9 cellular contexts compared by ENCODE assay signal in genomic region chr13:108227651-108228272, GRCh38. TPM values are rescaled to one million over a fixed set of nuclear protein-coding genes. Genes with fewer than 3 reads are reported as not detected.
DNase-seq lines count a peak whose midpoint lies in the region; ATAC-seq and TF ChIP-seq lines count a peak whose summit lies in the region.
"Had no signal": no experiment of that assay in that cellular context is flagged by ENCODE, and none has a peak within 500 bp of the region (broad histone marks: within the 10 kb centered on the region; RNA-seq: fewer than 3 reads in every experiment).

No MANE protein-coding gene starts in this region.

- no peaks in the 10 kb centered on the region for H3K9me3 ChIP-seq in mesenchymal stem cell (ENCODE audit: control insufficient read depth, low read length)

- peaks cover 2% of the 10 kb centered on the region for H3K4me1 ChIP-seq in mesenchymal stem cell (ENCODE audit: control insufficient read depth, insufficient read depth, low read depth, low read length)

- H3K27ac Mint-ChIP-seq in activated CD4-positive, alpha-beta memory T cell treated with anti-CD3 and anti-CD28 coated beads, Interleukin-2, amount 10 ng/mL, durations not matched to agents 7 days and 5 days: no peak overlapping the region
- H3K27ac Mint-ChIP-seq: T-helper 1 cell treated with Interleukin-12 subunit alpha and Interleukin-12 subunit beta and Interleukin-4 antibody, amounts not matched to agents 30 μg/mL and 1 μg/mL, for 36 hours had no signal

- H3K18ac ChIP-seq in mesenchymal stem cell (ENCODE audit: low read depth in 1 of 2, low read length in 2 of 2): no peak overlapping the region

- H3K27me3 Mint-ChIP-seq in activated CD4-positive, alpha-beta memory T cell treated with anti-CD3 and anti-CD28 coated beads, Interleukin-2, amount 10 ng/mL, durations not matched to agents 7 days and 5 days: no peaks in the 10 kb centered on the region

- POLR2A ChIA-PET in activated CD4-positive, alpha-beta memory T cell treated with anti-CD3 and anti-CD28 coated beads, Interleukin-2, amount 10 ng/mL, durations not matched to agents 7 days and 5 days (lab: Charles Lee): no interaction called here

- peaks cover 0 to 19% of the 10 kb centered on the region in 2 experiments for H3K36me3 ChIP-seq in mesenchymal stem cell (ENCODE audit: control insufficient read depth in 1 of 2, insufficient read depth in 2 of 2, low read depth in 1 of 2, low read length in 2 of 2)

- H4K91ac ChIP-seq in mesenchymal stem cell (ENCODE audit: low read length): no peak overlapping the region

- H2AK5ac ChIP-seq in mesenchymal stem cell (ENCODE audit: low read length, severe bottlenecking): no peak overlapping the region

- DNase-seq in COLO829 (ENCODE audit: low spot score): peak; percentile 35
- DNase-seq in NCI-H748 (lab: John Stamatoyannopoulos, UW; ENCODE audit: unreplicated experiment): peak; percentile 67
- DNase-seq in cardiac fibroblast (ENCODE audit: low read depth in 2 of 2): peak; percentile 64 to 70
- peak; percentile 46 for DNase-seq in mesenchymal stem cell
- DNase-seq in cerebellar nuclear complex (lab: John Stamatoyannopoulos, UW): no peak
- DNase-seq in activated CD4-positive, alpha-beta memory T cell treated with anti-CD3 and anti-CD28 coated beads, Interleukin-2, amount 10 ng/mL, durations not matched to agents 7 days and 5 days: no peak
- no peak for DNase-seq in 8988T

- no peak overlapping the region for H3K14ac ChIP-seq in mesenchymal stem cell (ENCODE audit: low read length in 2 of 2)

- H3K4me3 ChIP-seq in cardiac fibroblast (replicated peaks in 1 of 2; ENCODE audit: low read depth in 2 of 2, low read length in 2 of 2): no peak overlapping the region
- H3K4me3 ChIP-seq in mesenchymal stem cell (ENCODE audit: insufficient read depth in 1 of 2, low read depth in 1 of 2, low read length in 2 of 2): no peak overlapping the region

- H3K4me2 ChIP-seq in mesenchymal stem cell (ENCODE audit: low read length, poor library complexity, severe bottlenecking): no peak overlapping the region

- H3K4ac ChIP-seq in mesenchymal stem cell (ENCODE audit: low read depth in 1 of 2, low read length in 2 of 2): no peak overlapping the region

- H2BK120ac ChIP-seq in mesenchymal stem cell (ENCODE audit: low read depth, low read length): no peak overlapping the region

- peak; percentile 51 for TF ChIP-seq CTCF in cardiac fibroblast (IDR thresholded peaks at IDR 0.05; ENCODE audit: low read depth, low read length)

- H3K9ac ChIP-seq in mesenchymal stem cell (ENCODE audit: low read length): peak overlapping the region; percentile 66

- WGBS in mesenchymal stem cell: no CpG with 5 or more reads among the region's 1 CpG

- no peaks in the 10 kb centered on the region for H3K27me3 ChIP-seq in mesenchymal stem cell (ENCODE audit: control insufficient read depth in 1 of 2, insufficient read depth in 1 of 2, low read length in 2 of 2)

- CTCF ChIA-PET in activated CD4-positive, alpha-beta memory T cell treated with anti-CD3 and anti-CD28 coated beads, Interleukin-2, amount 10 ng/mL, durations not matched to agents 7 days and 5 days (lab: Charles Lee): no interaction called here

- no peak overlapping the region for H3K27ac ChIP-seq in mesenchymal stem cell (ENCODE audit: low read length, poor library complexity, severe bottlenecking)

- peak; percentile 45 for ATAC-seq in GM18867 (IDR thresholded peaks at IDR 0.05; ENCODE audit: unreplicated experiment)

- H3K9me3 Mint-ChIP-seq in activated CD4-positive, alpha-beta memory T cell treated with anti-CD3 and anti-CD28 coated beads, Interleukin-2, amount 10 ng/mL, durations not matched to agents 7 days and 5 days: no peaks in the 10 kb centered on the region
- H3K9me3 Mint-ChIP-seq: T-helper 1 cell treated with Interleukin-12 subunit alpha and Interleukin-12 subunit beta and Interleukin-4 antibody, amounts not matched to agents 30 μg/mL and 1 μg/mL, for 36 hours had no signal

- peaks cover 12% of the 10 kb centered on the region for H3K79me1 ChIP-seq in mesenchymal stem cell (replicated peaks; ENCODE audit: low read length, poor library complexity, severe bottlenecking)

- peaks cover 23% of the 10 kb centered on the region for H3K4me1 Mint-ChIP-seq in activated CD4-positive, alpha-beta memory T cell treated with anti-CD3 and anti-CD28 coated beads, Interleukin-2, amount 10 ng/mL, durations not matched to agents 7 days and 5 days

- H4K8ac ChIP-seq in mesenchymal stem cell (ENCODE audit: low read length): no peak overlapping the region

- H2BK12ac ChIP-seq in mesenchymal stem cell (ENCODE audit: low read length in 2 of 2): no peak overlapping the region

- H2BK15ac ChIP-seq in mesenchymal stem cell (ENCODE audit: low read depth, poor library complexity, severe bottlenecking): no peak overlapping the region

- H3K23ac ChIP-seq in mesenchymal stem cell (ENCODE audit: low read length in 2 of 2): no peak overlapping the region

- H3K4me3 Mint-ChIP-seq in activated CD4-positive, alpha-beta memory T cell treated with anti-CD3 and anti-CD28 coated beads, Interleukin-2, amount 10 ng/mL, durations not matched to agents 7 days and 5 days: no peak overlapping the region
- H3K4me3 Mint-ChIP-seq: T-helper 1 cell treated with Interleukin-12 subunit alpha and Interleukin-12 subunit beta and Interleukin-4 antibody, amounts not matched to agents 30 μg/mL and 1 μg/mL, for 36 hours had no signal

- no peak overlapping the region for H2BK5ac ChIP-seq in mesenchymal stem cell (ENCODE audit: low read depth, low read length, poor library complexity, severe bottlenecking)

- peaks cover 11% of the 10 kb centered on the region for H3K36me3 Mint-ChIP-seq in activated CD4-positive, alpha-beta memory T cell treated with anti-CD3 and anti-CD28 coated beads, Interleukin-2, amount 10 ng/mL, durations not matched to agents 7 days and 5 days (ENCODE audit: low read depth)

- H2AFZ ChIP-seq in mesenchymal stem cell (ENCODE audit: low read depth, low read length): no peak overlapping the region

RNA-seq across cellular contexts. Expression of gene ABHD13, which starts 9.6 kb away (rescaled TPM):
- 8.3 TPM for polyA plus RNA-seq in mesenchymal stem cell (2013, experiment 1 of 2)
- 8.7 TPM for polyA plus RNA-seq in mesenchymal stem cell (2013, experiment 2 of 2)
- 10 to 100 TPM; 10.2 to 10.8 TPM for total RNA-seq in activated CD4-positive, alpha-beta memory T cell treated with anti-CD3 and anti-CD28 coated beads, Interleukin-2, amount 10 ng/mL, durations not matched to agents 7 days and 5 days

RNA-seq across cellular contexts. Expression of gene LIG4, which starts 12.4 kb away (rescaled TPM):
- 10.1 TPM for polyA plus RNA-seq in mesenchymal stem cell (2013, experiment 1 of 2)
- 10.9 TPM for polyA plus RNA-seq in mesenchymal stem cell (2013, experiment 2 of 2)
- 10 to 100 TPM; 11.4 to 11.7 TPM for total RNA-seq in activated CD4-positive, alpha-beta memory T cell treated with anti-CD3 and anti-CD28 coated beads, Interleukin-2, amount 10 ng/mL, durations not matched to agents 7 days and 5 days

RNA-seq across cellular contexts. Expression of gene TNFSF13B, which starts 41.8 kb away (rescaled TPM):
- polyA plus RNA-seq in mesenchymal stem cell (2013, experiment 1 of 2): 2.4 TPM
- 1.8 TPM for polyA plus RNA-seq in mesenchymal stem cell (2013, experiment 2 of 2)
- 10 to 100 TPM; 12.0 to 12.4 TPM for total RNA-seq in activated CD4-positive, alpha-beta memory T cell treated with anti-CD3 and anti-CD28 coated beads, Interleukin-2, amount 10 ng/mL, durations not matched to agents 7 days and 5 days

Comparison
In these comparisons a context has a peak if more than half of its experiments do, and no peak if none do; other contexts are left out.
1. DNase-seq: peak in COLO829 (single experiment), NCI-H748 (single experiment), cardiac fibroblast (2 of 2) and mesenchymal stem cell (single experiment); none in cerebellar nuclear complex (0 of 2), activated CD4-positive, alpha-beta memory T cell treated with anti-CD3 and anti-CD28 coated beads, Interleukin-2, amount 10 ng/mL, durations not matched to agents 7 days and 5 days (single experiment) and 8988T (single experiment).